Comparison of ENCODE assay signal across 1 cellular context in genomic region chr5:78797945-78798731, GRCh38.
TF ChIP-seq lines count a peak whose summit lies in the region.

No MANE protein-coding gene starts in this region.

TF ChIP-seq in SK-N-SH, 30 proteins besides CTCF, POLR2A, EP300 and RAD21 (continued from another document):
- TF ChIP-seq USF2 (IDR thresholded peaks at IDR 0.05; ENCODE audit: borderline replicate concordance, low read depth, low read length) (no peak), SIN3A (IDR thresholded peaks at IDR 0.05; ENCODE audit: borderline replicate concordance, low read depth, low read length) (no peak), EZH2phosphoT487 (IDR thresholded peaks at IDR 0.05; ENCODE audit: borderline replicate concordance, low read depth) (no peak), TAF1 (IDR thresholded peaks at IDR 0.05; ENCODE audit: borderline replicate concordance, low read depth, low read length) (no peak), TEAD4 (IDR thresholded peaks at IDR 0.05; ENCODE audit: borderline replicate concordance, insufficient read depth) (0 out of 2 replicates have a peak, but pooled peaks have one; percentile 44), NFIC (IDR thresholded peaks at IDR 0.05; ENCODE audit: borderline replicate concordance) (no peak), MXI1 (IDR thresholded peaks at IDR 0.05; ENCODE audit: low read depth, low read length) (peak; percentile 26; the same call in 1 of the 2 replicates), RCOR1 (IDR thresholded peaks at IDR 0.05; ENCODE audit: low read length) (peak; percentile 80; the same call in 1 of the 2 replicates), YY1 (IDR thresholded peaks at IDR 0.05; ENCODE audit: low read depth) (no peak), USF1 (IDR thresholded peaks at IDR 0.05; ENCODE audit: borderline replicate concordance, low read depth) (no peak), RXRA (IDR thresholded peaks at IDR 0.05; ENCODE audit: borderline replicate concordance, low read depth) (no peak), IRF3 (IDR thresholded peaks at IDR 0.05; ENCODE audit: low read depth, low read length) (no peak), JUND (IDR thresholded peaks at IDR 0.05) (no peak), NRF1 (IDR thresholded peaks at IDR 0.05; ENCODE audit: low read depth, low read length) (no peak), TCF12 (IDR thresholded peaks at IDR 0.05) (peak; percentile 79), GABPA (IDR thresholded peaks at IDR 0.05; ENCODE audit: low read depth) (no peak), FOSL2 (IDR thresholded peaks at IDR 0.05; ENCODE audit: borderline replicate concordance, low read depth) (no peak)
- TF ChIP-seq, protein P1, sequence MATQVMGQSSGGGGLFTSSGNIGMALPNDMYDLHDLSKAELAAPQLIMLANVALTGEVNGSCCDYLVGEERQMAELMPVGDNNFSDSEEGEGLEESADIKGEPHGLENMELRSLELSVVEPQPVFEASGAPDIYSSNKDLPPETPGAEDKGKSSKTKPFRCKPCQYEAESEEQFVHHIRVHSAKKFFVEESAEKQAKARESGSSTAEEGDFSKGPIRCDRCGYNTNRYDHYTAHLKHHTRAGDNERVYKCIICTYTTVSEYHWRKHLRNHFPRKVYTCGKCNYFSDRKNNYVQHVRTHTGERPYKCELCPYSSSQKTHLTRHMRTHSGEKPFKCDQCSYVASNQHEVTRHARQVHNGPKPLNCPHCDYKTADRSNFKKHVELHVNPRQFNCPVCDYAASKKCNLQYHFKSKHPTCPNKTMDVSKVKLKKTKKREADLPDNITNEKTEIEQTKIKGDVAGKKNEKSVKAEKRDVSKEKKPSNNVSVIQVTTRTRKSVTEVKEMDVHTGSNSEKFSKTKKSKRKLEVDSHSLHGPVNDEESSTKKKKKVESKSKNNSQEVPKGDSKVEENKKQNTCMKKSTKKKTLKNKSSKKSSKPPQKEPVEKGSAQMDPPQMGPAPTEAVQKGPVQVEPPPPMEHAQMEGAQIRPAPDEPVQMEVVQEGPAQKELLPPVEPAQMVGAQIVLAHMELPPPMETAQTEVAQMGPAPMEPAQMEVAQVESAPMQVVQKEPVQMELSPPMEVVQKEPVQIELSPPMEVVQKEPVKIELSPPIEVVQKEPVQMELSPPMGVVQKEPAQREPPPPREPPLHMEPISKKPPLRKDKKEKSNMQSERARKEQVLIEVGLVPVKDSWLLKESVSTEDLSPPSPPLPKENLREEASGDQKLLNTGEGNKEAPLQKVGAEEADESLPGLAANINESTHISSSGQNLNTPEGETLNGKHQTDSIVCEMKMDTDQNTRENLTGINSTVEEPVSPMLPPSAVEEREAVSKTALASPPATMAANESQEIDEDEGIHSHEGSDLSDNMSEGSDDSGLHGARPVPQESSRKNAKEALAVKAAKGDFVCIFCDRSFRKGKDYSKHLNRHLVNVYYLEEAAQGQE (IDR thresholded peaks at IDR 0.05; ENCODE audit: low read depth, low read length): no peak
- TF ChIP-seq, protein P2, sequence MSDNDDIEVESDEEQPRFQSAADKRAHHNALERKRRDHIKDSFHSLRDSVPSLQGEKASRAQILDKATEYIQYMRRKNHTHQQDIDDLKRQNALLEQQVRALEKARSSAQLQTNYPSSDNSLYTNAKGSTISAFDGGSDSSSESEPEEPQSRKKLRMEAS (IDR thresholded peaks at IDR 0.05; ENCODE audit: low read depth): no peak
- TF ChIP-seq, protein P3, sequence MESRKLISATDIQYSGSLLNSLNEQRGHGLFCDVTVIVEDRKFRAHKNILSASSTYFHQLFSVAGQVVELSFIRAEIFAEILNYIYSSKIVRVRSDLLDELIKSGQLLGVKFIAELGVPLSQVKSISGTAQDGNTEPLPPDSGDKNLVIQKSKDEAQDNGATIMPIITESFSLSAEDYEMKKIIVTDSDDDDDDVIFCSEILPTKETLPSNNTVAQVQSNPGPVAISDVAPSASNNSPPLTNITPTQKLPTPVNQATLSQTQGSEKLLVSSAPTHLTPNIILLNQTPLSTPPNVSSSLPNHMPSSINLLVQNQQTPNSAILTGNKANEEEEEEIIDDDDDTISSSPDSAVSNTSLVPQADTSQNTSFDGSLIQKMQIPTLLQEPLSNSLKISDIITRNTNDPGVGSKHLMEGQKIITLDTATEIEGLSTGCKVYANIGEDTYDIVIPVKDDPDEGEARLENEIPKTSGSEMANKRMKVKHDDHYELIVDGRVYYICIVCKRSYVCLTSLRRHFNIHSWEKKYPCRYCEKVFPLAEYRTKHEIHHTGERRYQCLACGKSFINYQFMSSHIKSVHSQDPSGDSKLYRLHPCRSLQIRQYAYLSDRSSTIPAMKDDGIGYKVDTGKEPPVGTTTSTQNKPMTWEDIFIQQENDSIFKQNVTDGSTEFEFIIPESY (IDR thresholded peaks at IDR 0.05; ENCODE audit: borderline replicate concordance, low read depth): no peak
